In the genomic region with DNA sequence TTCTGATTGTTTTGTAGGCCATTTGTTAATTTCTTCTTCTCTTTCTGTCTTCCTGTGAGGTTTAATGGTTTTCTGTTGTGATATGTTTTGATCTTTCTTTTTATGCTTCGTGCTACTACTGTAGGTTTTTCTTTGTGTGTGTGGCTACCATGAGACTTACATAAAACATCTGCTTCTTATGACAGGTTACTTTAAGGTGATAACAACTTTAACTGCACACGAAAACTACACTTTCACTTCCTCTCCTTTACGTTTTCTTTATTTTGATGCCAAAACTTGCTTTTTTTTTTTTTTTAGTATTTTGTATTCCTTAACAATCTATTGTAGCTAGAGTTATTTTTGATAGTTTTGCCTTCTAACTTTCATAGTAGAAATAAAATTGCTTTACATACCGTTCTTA, we compare ENCODE assay signal across 28 cellular contexts.
"Had no signal": no experiment of that assay in that cellular context is flagged by ENCODE, and none has a peak within 500 bp of the region (broad histone marks: within the 10 kb centered on the region; RNA-seq: fewer than 3 reads in every experiment).

No MANE protein-coding gene starts in this region.

- DNase-seq: activated B cell treated with CpG ODN at 0.5 μM for 24 hours; activated CD4-positive, alpha-beta T cell treated with anti-CD3 and anti-CD28 coated beads for 4 hours; activated CD4-positive, alpha-beta T cell treated with anti-CD3 and anti-CD28 coated beads, Interleukin-2, amount 10 ng/mL, durations not matched to agents 24 days and 14 days; activated CD4-positive, alpha-beta T cell treated with anti-CD3 and anti-CD28 coated beads, Interleukin-2, amount 50 U/mL, for 48 hours; activated CD4-positive, CD25-positive, alpha-beta regulatory T cell treated with anti-CD3 and anti-CD28 coated beads, Interleukin-2, amount 50 U/mL, for 72 hours; activated CD8-positive, alpha-beta memory T cell treated with anti-CD3 and anti-CD28 coated beads, Interleukin-2, amount 50 U/mL, for 4 hours; activated CD8-positive, alpha-beta T cell treated with anti-CD3 and anti-CD28 coated beads for 36 hours; activated effector memory CD4-positive, alpha-beta T cell treated with anti-CD3 and anti-CD28 coated beads, Interleukin-2, amount 50 U/mL, for 16 hours; activated naive CD4-positive, alpha-beta T cell treated with anti-CD3 and anti-CD28 coated beads, Interleukin-2, amount 10 ng/mL, durations not matched to agents 7 days and 5 days; activated naive CD4-positive, alpha-beta T cell treated with Interleukin-2 at 50 U/mL for 16 hours; activated naive CD8-positive, alpha-beta T cell treated with anti-CD3 and anti-CD28 coated beads, Interleukin-2, amount 10 ng/mL, durations not matched to agents 7 days and 5 days; activated naive CD8-positive, alpha-beta T cell treated with anti-CD3 and anti-CD28 coated beads, Interleukin-2, amount 50 U/mL, for 24 hours; activated T-cell treated with anti-CD3 and anti-CD28 coated beads for 4 hours; activated T-cell treated with anti-CD3 and anti-CD28 coated beads, Interleukin-2, amount 50 U/mL, for 1 hour; activated T-cell treated with anti-CD3 and anti-CD28 coated beads, Interleukin-2, amount 50 U/mL, for 4 hours; activated T-cell treated with anti-CD3 and anti-CD28 coated beads, Interleukin-2, amount 50 U/mL, for 72 hours; amygdala; anterior cingulate cortex; caudate nucleus; cerebellar nuclear complex; colonic mucosa; T-helper 2 cell; T-helper 9 cell had no signal

- ATAC-seq: activated CD8-positive, alpha-beta T cell treated with anti-CD3 and anti-CD28 coated beads for 36 hours; activated naive CD8-positive, alpha-beta T cell treated with anti-CD3 and anti-CD28 coated beads, Interleukin-2, amount 50 U/mL, for 24 hours; activated T-cell treated with anti-CD3 and anti-CD28 coated beads, Interleukin-2, amount 50 U/mL, for 4 hours; activated T-cell treated with anti-CD3 and anti-CD28 coated beads, Interleukin-2, amount 50 U/mL, for 72 hours; activated T-helper 17 cell treated with anti-CD3 and anti-CD28 coated beads, Interleukin-2, amount 50 U/mL, for 72 hours had no signal

- H3K36me3 ChIP-seq: ascending aorta, cardiac muscle cell, colonic mucosa had no signal

- FAIRE-seq: bronchial epithelial cell, TTC549 had no signal

- H3K27me3 ChIP-seq: ascending aorta, cardiac muscle cell, colonic mucosa had no signal

- H3K4me3 ChIP-seq: ascending aorta, cardiac muscle cell, colonic mucosa had no signal
